29 cellular contexts compared by ENCODE assay signal in the genomic region with DNA sequence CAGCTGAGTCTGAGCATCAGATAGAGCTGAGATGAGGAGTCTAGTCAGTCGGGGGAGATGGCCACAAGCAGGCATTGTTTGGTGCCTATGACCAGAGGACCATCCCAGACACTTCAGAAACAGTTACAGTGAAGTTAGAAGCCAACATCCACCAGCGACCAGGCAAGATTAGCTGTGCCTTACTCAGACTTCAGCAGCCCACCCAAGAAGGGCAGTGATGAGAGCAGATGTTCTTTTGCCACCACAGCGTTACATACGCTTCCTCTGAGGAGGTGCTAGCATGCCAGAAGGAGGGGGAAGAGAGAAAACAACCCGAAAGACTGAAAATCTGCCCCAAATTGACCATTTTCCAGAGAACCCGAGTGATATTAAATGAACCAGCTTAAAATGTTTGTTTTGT.
"Had no signal": no experiment of that assay in that cellular context is flagged by ENCODE, and none has a peak within 500 bp of the region (broad histone marks: within the 10 kb centered on the region; RNA-seq: fewer than 3 reads in every experiment).

No MANE protein-coding gene starts in this region.

- H3K4me3 ChIP-seq: colonic mucosa, gastroesophageal sphincter, heart left ventricle, hepatocyte, lung, ovary, psoas muscle, thoracic aorta, tibial nerve, upper lobe of right lung, uterus had no signal

- H3K79me2 ChIP-seq: hepatocyte had no signal

- H3K4me1 ChIP-seq: colonic mucosa, foreskin keratinocyte, gastroesophageal sphincter, psoas muscle, tibial nerve, uterus had no signal

- H3K36me3 ChIP-seq: colonic mucosa, gastroesophageal sphincter, heart left ventricle, ovary, thoracic aorta, tibial nerve, upper lobe of right lung, uterus had no signal

- H2AFZ ChIP-seq: hepatocyte had no signal

- DNase-seq: colonic mucosa; effector CD8-positive, alpha-beta T cell; endodermal cell; foreskin keratinocyte; heart left ventricle; kidney; mesendoderm; midbrain; naive thymus-derived CD4-positive, alpha-beta T cell; nephron progenitor cell; nucleus accumbens; ovary; posterior cingulate gyrus; psoas muscle; right cardiac atrium; small intestine; stimulated activated CD4-positive, alpha-beta T cell treated with anti-CD3 and anti-CD28 coated beads, Interleukin-15, amount 100 ng/mL, for 24 hours; stimulated activated CD4-positive, alpha-beta T cell treated with anti-CD3 and anti-CD28 coated beads, Interleukin-2, amount 100 ng/mL, for 48 hours; stimulated activated naive B cell treated with anti-CD40 and anti-IgM and Interleukin-4, amounts not matched to agents 10 μg/mL and 1 μg/mL and 100 μg/mL, for 72 hours; upper lobe of right lung; uterus had no signal

- H3K4me2 ChIP-seq: hepatocyte had no signal

- H3K27ac ChIP-seq: colonic mucosa, epithelial cell of prostate, foreskin keratinocyte, gastroesophageal sphincter, heart left ventricle, hepatocyte, ovary, psoas muscle, thoracic aorta, tibial nerve, upper lobe of right lung, uterus had no signal

- H3K9me3 ChIP-seq: colonic mucosa, gastroesophageal sphincter, heart left ventricle, ovary, psoas muscle, thoracic aorta, tibial nerve, upper lobe of right lung, uterus had no signal

- FAIRE-seq: kidney, small intestine had no signal

- H3K27me3 ChIP-seq: colonic mucosa, foreskin keratinocyte, gastroesophageal sphincter, heart left ventricle, hepatocyte, ovary, tibial nerve, upper lobe of right lung, uterus had no signal

- ATAC-seq: esophagus mucosa; foreskin keratinocyte; gastroesophageal sphincter; heart left ventricle; left lobe of liver; naive thymus-derived CD4-positive, alpha-beta T cell; psoas muscle; right cardiac atrium; stimulated activated naive B cell treated with anti-CD40 and anti-IgM and Interleukin-4, amounts not matched to agents 10 μg/mL and 1 μg/mL and 100 μg/mL, for 72 hours; upper lobe of right lung had no signal
